ENCODE assay signal across 8 cellular contexts in genomic region chr19:15836595-15837398, GRCh38. TPM values are rescaled to one million over a fixed set of nuclear protein-coding genes. Genes with fewer than 3 reads are reported as not detected.
DNase-seq lines count a peak whose midpoint lies in the region; ATAC-seq and FAIRE-seq lines count a peak whose summit lies in the region.

No MANE protein-coding gene starts in this region.

- no peak overlapping the region for H3K4ac ChIP-seq in mesenchymal stem cell (ENCODE audit: low read depth in 1 of 2, low read length in 2 of 2)

- H3K9ac ChIP-seq in BLaER1 (peak overlapping the region; percentile 99), mesenchymal stem cell (ENCODE audit: low read length) (peak overlapping the region; percentile 99)

- H3K4me3 ChIP-seq in BLaER1 (peak overlapping the region; percentile 93), mesenchymal stem cell (ENCODE audit: insufficient read depth in 1 of 2, low read depth in 1 of 2, low read length in 2 of 2) (peak overlapping the region; percentile 37 to 88)

- peaks cover 44% of the 10 kb centered on the region for H3K4me1 ChIP-seq in BLaER1
- H3K4me1 ChIP-seq in mesenchymal stem cell (ENCODE audit: control insufficient read depth, insufficient read depth, low read depth, low read length), result no peaks in the 10 kb centered on the region

- DNase-seq in GM19239 (ENCODE audit: insufficient read length, low spot score) (peak; percentile 80), NCI-H82 treated with DMSO at 0.1 percent for 48 hours (lab: John Stamatoyannopoulos, UW; ENCODE audit: unreplicated experiment) (peak; percentile 59), dermis microvascular lymphatic vessel endothelial cell (ENCODE audit: low read depth in 2 of 2) (peak; percentile 88 to 95), mesenchymal stem cell (no peak)
- DNase-seq in activated CD4-positive, alpha-beta T cell treated with anti-CD3 and anti-CD28 coated beads, Interleukin-2, amount 50 U/mL, for 48 hours, result peak; percentile 93 to 97
- DNase-seq in stimulated activated CD8-positive, alpha-beta memory T cell treated with anti-CD3 and anti-CD28 coated beads, Interleukin-4, amount 100 ng/mL, for 24 hours (ENCODE audit: low read depth), result peak; percentile 93

- no peak overlapping the region for H4K8ac ChIP-seq in mesenchymal stem cell (ENCODE audit: low read length)

- H3K36me3 ChIP-seq in BLaER1, result no peaks in the 10 kb centered on the region
- H3K36me3 ChIP-seq in mesenchymal stem cell (ENCODE audit: control insufficient read depth in 1 of 2, insufficient read depth in 2 of 2, low read depth in 1 of 2, low read length in 2 of 2), result no peaks in the 10 kb centered on the region

- H4K91ac ChIP-seq in mesenchymal stem cell (ENCODE audit: low read length), result no peak overlapping the region

- H3K27ac ChIP-seq in BLaER1 (peak overlapping the region; percentile 100), mesenchymal stem cell (ENCODE audit: low read length, poor library complexity, severe bottlenecking) (no peak overlapping the region)

- H3K9me3 ChIP-seq in BLaER1 (no peaks in the 10 kb centered on the region), mesenchymal stem cell (ENCODE audit: control insufficient read depth, low read length) (no peaks in the 10 kb centered on the region)

- no peak overlapping the region for H3K23ac ChIP-seq in mesenchymal stem cell (ENCODE audit: low read length in 2 of 2)

- no peak overlapping the region for H2BK120ac ChIP-seq in mesenchymal stem cell (ENCODE audit: low read depth, low read length)

- no peak overlapping the region for H2BK15ac ChIP-seq in mesenchymal stem cell (ENCODE audit: low read depth, poor library complexity, severe bottlenecking)

- H3K79me1 ChIP-seq in mesenchymal stem cell (replicated peaks; ENCODE audit: low read length, poor library complexity, severe bottlenecking), result no peaks in the 10 kb centered on the region

- H2BK5ac ChIP-seq in mesenchymal stem cell (ENCODE audit: low read depth, low read length, poor library complexity, severe bottlenecking), result no peak overlapping the region

- H3K4me2 ChIP-seq in BLaER1 (peak overlapping the region; percentile 97), mesenchymal stem cell (ENCODE audit: low read length, poor library complexity, severe bottlenecking) (no peak overlapping the region)

- no peak overlapping the region for H2BK12ac ChIP-seq in mesenchymal stem cell (ENCODE audit: low read length in 2 of 2)

- no peak overlapping the region for H3K18ac ChIP-seq in mesenchymal stem cell (ENCODE audit: low read depth in 1 of 2, low read length in 2 of 2)

- peak; percentile 94 for ATAC-seq in HG03442 (IDR thresholded peaks at IDR 0.05; ENCODE audit: unreplicated experiment)

- H2AFZ ChIP-seq in mesenchymal stem cell (ENCODE audit: low read depth, low read length), result no peak overlapping the region

- no peaks in the 10 kb centered on the region for H4K20me1 ChIP-seq in BLaER1

- H3K27me3 ChIP-seq in BLaER1 (no peaks in the 10 kb centered on the region), mesenchymal stem cell (ENCODE audit: control insufficient read depth in 1 of 2, insufficient read depth in 1 of 2, low read length in 2 of 2) (peaks cover 0 to 7% of the 10 kb centered on the region in 2 experiments)

- H2AK5ac ChIP-seq in mesenchymal stem cell (ENCODE audit: low read length, severe bottlenecking), result no peak overlapping the region

- H3K14ac ChIP-seq in mesenchymal stem cell (ENCODE audit: low read length in 2 of 2), result no peak overlapping the region

- WGBS in mesenchymal stem cell, result 88% methylated on average over 45 of the region's 49 CpGs

- peak; percentile 94 for FAIRE-seq in GM19239 (lab: Jason Lieb, UNC)

RNA-seq across cellular contexts. Expression of gene OR10H1, which starts 21.3 kb away (rescaled TPM):
- total RNA-seq in dermis microvascular lymphatic vessel endothelial cell, result not detected in 2 replicates
- polyA plus RNA-seq in mesenchymal stem cell (2013, experiment 1 of 2), result not detected
- polyA plus RNA-seq in mesenchymal stem cell (2013, experiment 2 of 2), result not detected

RNA-seq across cellular contexts. Expression of gene OR10H5, which starts 49.3 kb away (rescaled TPM):
- total RNA-seq in dermis microvascular lymphatic vessel endothelial cell, result not detected in 2 replicates
- not detected for polyA plus RNA-seq in mesenchymal stem cell (2013, experiment 1 of 2)
- not detected for polyA plus RNA-seq in mesenchymal stem cell (2013, experiment 2 of 2)
